ENCODE assay signal across 23 cellular contexts in genomic region chr7:136803028-136803427, GRCh38.
"Had no signal": no experiment of that assay in that cellular context is flagged by ENCODE, and none has a peak within 500 bp of the region (broad histone marks: within the 10 kb centered on the region; RNA-seq: fewer than 3 reads in every experiment).

No MANE protein-coding gene starts in this region.

- H2AFZ ChIP-seq: hepatocyte had no signal

- H3K4me2 ChIP-seq: hepatocyte had no signal

- ATAC-seq: foreskin keratinocyte, gastroesophageal sphincter, heart left ventricle, left cardiac atrium, left lung, left ventricle myocardium superior, lower lobe of right lung, mucosa of descending colon had no signal

- DNase-seq: dermis blood vessel endothelial cell; dorsolateral prefrontal cortex; effector CD4-positive, alpha-beta T cell; effector memory CD4-positive, alpha-beta T cell; foreskin keratinocyte; hypothalamus; immature natural killer cell; left cardiac atrium; left lung; left ventricle myocardium superior; lower lobe of right lung; mesenchymal stem cell; mucosa of descending colon; naive B cell had no signal

- FAIRE-seq: colon, endothelial cell of umbilical vein, frontal cortex, keratinocyte had no signal

- H3K9me3 ChIP-seq: esophagus muscularis mucosa, gastroesophageal sphincter, lower lobe of right lung had no signal

- H3K27ac ChIP-seq: coronary artery, dorsolateral prefrontal cortex, esophagus muscularis mucosa, foreskin keratinocyte, gastroesophageal sphincter, heart left ventricle, hepatocyte, left lung, lower lobe of right lung had no signal

- H3K79me2 ChIP-seq: hepatocyte had no signal

- H3K36me3 ChIP-seq: esophagus muscularis mucosa, gastroesophageal sphincter, heart left ventricle, left lung, lower lobe of right lung had no signal

- H3K4me1 ChIP-seq: esophagus muscularis mucosa, foreskin keratinocyte, gastroesophageal sphincter, heart left ventricle, left lung, lower lobe of right lung had no signal

- H3K27me3 ChIP-seq: dorsolateral prefrontal cortex, esophagus muscularis mucosa, foreskin keratinocyte, gastroesophageal sphincter, heart left ventricle, hepatocyte, left lung had no signal

- H3K4me3 ChIP-seq: coronary artery, dorsolateral prefrontal cortex, esophagus muscularis mucosa, gastroesophageal sphincter, heart left ventricle, hepatocyte, left lung, lower lobe of right lung, mucosa of descending colon had no signal
